ENCODE assay signal across 14 cellular contexts in the genomic region with DNA sequence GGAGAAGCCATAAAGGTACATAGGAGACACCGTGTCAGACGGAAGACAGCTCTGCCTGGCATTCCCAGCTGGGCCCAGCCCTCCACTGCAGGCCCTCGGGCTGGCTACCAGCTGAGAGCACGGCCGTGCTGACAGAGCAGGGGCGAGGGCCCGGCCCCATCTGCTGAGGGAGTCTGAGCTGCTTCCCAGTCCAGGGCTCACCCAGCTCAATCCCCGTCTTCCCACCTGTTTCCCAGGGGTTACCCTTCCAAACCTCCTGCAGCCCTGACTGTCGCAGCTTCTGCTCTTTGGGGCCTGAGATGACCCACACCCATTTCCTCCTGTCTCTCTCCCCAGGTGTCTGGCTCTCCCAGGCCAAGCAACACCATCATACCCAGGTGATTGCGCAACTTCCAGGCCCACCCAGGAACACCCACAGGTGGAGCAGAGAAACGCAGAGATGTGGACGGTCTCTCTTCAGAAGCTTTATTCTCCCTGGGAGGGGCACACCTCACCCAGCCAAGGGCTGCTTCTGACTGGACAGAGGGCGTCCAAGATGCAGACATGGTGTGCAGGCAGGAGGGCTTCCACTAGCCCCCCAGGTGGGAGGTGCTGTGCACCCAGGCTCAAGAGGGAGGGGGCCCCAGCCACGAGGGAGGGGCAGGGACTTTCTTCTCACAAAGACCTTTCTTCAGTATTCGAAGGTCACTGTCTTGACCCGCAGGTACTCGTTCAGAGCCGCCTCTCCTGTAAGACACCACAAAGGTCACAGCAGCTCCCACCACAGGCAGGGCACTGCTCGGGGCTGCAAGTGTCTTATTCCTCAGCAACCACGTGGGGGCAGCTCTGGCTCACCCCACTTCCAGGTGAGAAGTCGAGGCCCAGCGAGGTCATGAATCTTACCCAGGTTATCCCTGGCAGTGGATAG. TPM values are rescaled to one million over a fixed set of nuclear protein-coding genes. Genes with fewer than 3 reads are reported as not detected.
DNase-seq lines count a peak whose midpoint lies in the region; ATAC-seq and TF ChIP-seq lines count a peak whose summit lies in the region.
"Had no signal": no experiment of that assay in that cellular context is flagged by ENCODE, and none has a peak within 500 bp of the region (broad histone marks: within the 10 kb centered on the region; RNA-seq: fewer than 3 reads in every experiment).

No MANE protein-coding gene starts in this region.

- no peak for TF ChIP-seq POLR2A in suprapubic skin (IDR thresholded peaks at IDR 0.05)

- H3K4me1 ChIP-seq in suprapubic skin = peaks cover 12% of the 10 kb centered on the region

- WGBS in suprapubic skin = 89% methylated on average over 10 of the region's 22 CpGs

- H3K36me3 ChIP-seq in suprapubic skin = no peaks in the 10 kb centered on the region

- DNase-seq in DMS 273 (lab: John Stamatoyannopoulos, UW; ENCODE audit: unreplicated experiment) (peak; percentile 31), DMS 273 treated with DMSO at 0.1 percent for 48 hours (lab: John Stamatoyannopoulos, UW) (no peak), iPS-NIHi7 (ENCODE audit: extremely low spot score) (peak; percentile 67), suprapubic skin (ENCODE audit: low spot score in 2 of 2) (no peak)
- DNase-seq in NK-92 treated with Interleukin-12 subunit alpha and Interleukin-12 subunit beta, amount 100 ng/mL, for 24 hours (lab: John Stamatoyannopoulos, UW) = no peak
- DNase-seq: activated CD4-positive, alpha-beta T cell treated with anti-CD3 and anti-CD28 coated beads, Interleukin-2, amount 50 U/mL, for 4 hours; DND-41; NCI-H510A had no signal

- H3K4me3 ChIP-seq in suprapubic skin = no peak overlapping the region
- H3K4me3 ChIP-seq: smooth muscle cell had no signal

- H3K27me3 ChIP-seq in suprapubic skin = no peaks in the 10 kb centered on the region

- ATAC-seq in GM21367 (IDR thresholded peaks at IDR 0.05; ENCODE audit: unreplicated experiment) = no peak
- ATAC-seq in GM19467 (IDR thresholded peaks at IDR 0.05; ENCODE audit: unreplicated experiment) = no peak

- H3K9me3 ChIP-seq in suprapubic skin = no peaks in the 10 kb centered on the region

- peak overlapping the region; percentile 48; the same call in 1 of the 2 replicates for H3K27ac ChIP-seq in VCaP
- H3K27ac ChIP-seq in suprapubic skin = peak overlapping the region; percentile 31
- H3K27ac ChIP-seq: 22Rv1, KMS-11 had no signal

- no peak for TF ChIP-seq CTCF in VCaP (conservative IDR thresholded peaks at IDR 0.05)
- TF ChIP-seq CTCF in suprapubic skin (IDR thresholded peaks at IDR 0.05) = no peak

- no peak for TF ChIP-seq EP300 in suprapubic skin (IDR thresholded peaks at IDR 0.05)

RNA-seq across cellular contexts. Expression of a gene that starts 19.4 kb away (rescaled TPM):
- total RNA-seq in suprapubic skin = 10 to 100 TPM; 32.3 to 51.3 (median 44.0) TPM

Comparison
In these comparisons a context has a peak if more than half of its experiments do, and no peak if none do; other contexts are left out.
1. DNase-seq: peak in DMS 273 (single experiment) and iPS-NIHi7 (single experiment); none in DMS 273 treated with DMSO at 0.1 percent for 48 hours (single experiment), suprapubic skin (0 of 2) and NK-92 treated with Interleukin-12 subunit alpha and Interleukin-12 subunit beta, amount 100 ng/mL, for 24 hours (single experiment).